In the genomic region with DNA sequence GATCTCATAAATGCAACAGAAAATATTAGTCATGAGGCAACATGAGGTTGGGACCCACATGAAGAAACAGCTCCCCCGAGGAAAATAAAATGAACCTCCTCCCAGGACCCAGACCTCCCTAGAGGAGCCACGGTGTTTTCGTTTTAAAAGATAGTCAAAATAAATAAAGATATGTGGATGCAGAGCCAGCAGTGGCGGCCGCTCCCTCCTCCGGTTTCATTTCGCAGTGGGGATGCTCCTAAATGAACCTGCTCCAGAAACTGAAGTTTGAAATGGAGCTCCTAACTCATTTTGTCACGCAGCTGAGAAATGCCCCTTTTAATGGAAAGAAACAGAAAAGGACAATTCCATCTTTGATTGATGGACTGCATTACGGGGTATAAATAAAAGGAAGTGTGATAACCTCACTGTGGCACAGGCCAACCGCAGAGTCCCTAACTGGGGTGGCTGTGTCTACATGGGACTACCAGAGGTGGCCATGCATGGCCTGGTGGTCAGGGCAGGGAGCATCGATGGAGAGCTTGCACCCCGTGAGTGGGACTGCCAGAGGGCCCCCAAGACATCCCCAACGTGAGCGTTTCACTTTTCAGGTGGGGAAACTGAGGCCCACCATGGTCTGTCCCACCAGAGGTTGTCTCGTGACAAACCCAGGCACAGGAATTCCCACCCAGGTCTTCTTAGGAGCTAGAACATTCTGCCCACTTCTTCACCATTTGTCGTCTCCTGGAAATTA, we compare ENCODE assay signal across 13 cellular contexts.
"Had no signal": no experiment of that assay in that cellular context is flagged by ENCODE, and none has a peak within 500 bp of the region (broad histone marks: within the 10 kb centered on the region; RNA-seq: fewer than 3 reads in every experiment).

No MANE protein-coding gene starts in this region.

- DNase-seq: activated CD4-positive, alpha-beta T cell treated with anti-CD3 and anti-CD28 coated beads, Interleukin-2, amount 10 ng/mL, durations not matched to agents 24 days and 14 days; activated CD4-positive, CD25-positive, alpha-beta regulatory T cell; activated naive CD4-positive, alpha-beta T cell treated with anti-CD3 and anti-CD28 coated beads, Interleukin-2, amount 10 ng/mL, durations not matched to agents 7 days and 5 days; caudate nucleus; cortex of kidney; effector memory CD4-positive, alpha-beta T cell; occipital lobe; substantia nigra had no signal

- H3K9me3 ChIP-seq: prostate gland had no signal

- H3K9me3 Mint-ChIP-seq: activated CD4-positive, alpha-beta T cell treated with anti-CD3 and anti-CD28 coated beads, Interleukin-2, amount 10 ng/mL, durations not matched to agents 24 days and 14 days; activated naive CD4-positive, alpha-beta T cell treated with anti-CD3 and anti-CD28 coated beads, Interleukin-2, amount 10 ng/mL, durations not matched to agents 7 days and 5 days; activated T-helper 17 cell treated with anti-CD3 and anti-CD28 coated beads, Interleukin-2, amount 50 U/mL, for 72 hours; nephron; stimulated activated memory B cell treated with anti-CD40 and anti-IgM and Interleukin-4, amounts not matched to agents 10 μg/mL and 1 μg/mL and 100 μg/mL, for 72 hours; T-helper 2 cell treated with Interferon-gamma antibody and Interleukin-4, amounts not matched to agents 5 μg/mL and 100 μg/mL, for 36 hours had no signal

- H3K4me3 Mint-ChIP-seq: activated CD4-positive, alpha-beta T cell treated with anti-CD3 and anti-CD28 coated beads, Interleukin-2, amount 10 ng/mL, durations not matched to agents 24 days and 14 days; activated naive CD4-positive, alpha-beta T cell treated with anti-CD3 and anti-CD28 coated beads, Interleukin-2, amount 10 ng/mL, durations not matched to agents 7 days and 5 days; activated T-helper 17 cell treated with anti-CD3 and anti-CD28 coated beads, Interleukin-2, amount 50 U/mL, for 72 hours; nephron; stimulated activated memory B cell treated with anti-CD40 and anti-IgM and Interleukin-4, amounts not matched to agents 10 μg/mL and 1 μg/mL and 100 μg/mL, for 72 hours; T-helper 2 cell treated with Interferon-gamma antibody and Interleukin-4, amounts not matched to agents 5 μg/mL and 100 μg/mL, for 36 hours had no signal

- H3K27ac Mint-ChIP-seq: activated CD4-positive, alpha-beta T cell treated with anti-CD3 and anti-CD28 coated beads, Interleukin-2, amount 10 ng/mL, durations not matched to agents 24 days and 14 days; activated naive CD4-positive, alpha-beta T cell treated with anti-CD3 and anti-CD28 coated beads, Interleukin-2, amount 10 ng/mL, durations not matched to agents 7 days and 5 days; activated T-helper 17 cell treated with anti-CD3 and anti-CD28 coated beads, Interleukin-2, amount 50 U/mL, for 72 hours; nephron; stimulated activated memory B cell treated with anti-CD40 and anti-IgM and Interleukin-4, amounts not matched to agents 10 μg/mL and 1 μg/mL and 100 μg/mL, for 72 hours; T-helper 2 cell treated with Interferon-gamma antibody and Interleukin-4, amounts not matched to agents 5 μg/mL and 100 μg/mL, for 36 hours had no signal

- H3K4me1 ChIP-seq: prostate gland had no signal

- H3K36me3 Mint-ChIP-seq: activated naive CD4-positive, alpha-beta T cell treated with anti-CD3 and anti-CD28 coated beads, Interleukin-2, amount 10 ng/mL, durations not matched to agents 7 days and 5 days; stimulated activated memory B cell treated with anti-CD40 and anti-IgM and Interleukin-4, amounts not matched to agents 10 μg/mL and 1 μg/mL and 100 μg/mL, for 72 hours had no signal

- H3K36me3 ChIP-seq: prostate gland had no signal

- H3K4me1 Mint-ChIP-seq: activated CD4-positive, alpha-beta T cell treated with anti-CD3 and anti-CD28 coated beads, Interleukin-2, amount 10 ng/mL, durations not matched to agents 24 days and 14 days; activated naive CD4-positive, alpha-beta T cell treated with anti-CD3 and anti-CD28 coated beads, Interleukin-2, amount 10 ng/mL, durations not matched to agents 7 days and 5 days; activated T-helper 17 cell treated with anti-CD3 and anti-CD28 coated beads, Interleukin-2, amount 50 U/mL, for 72 hours; nephron; stimulated activated memory B cell treated with anti-CD40 and anti-IgM and Interleukin-4, amounts not matched to agents 10 μg/mL and 1 μg/mL and 100 μg/mL, for 72 hours had no signal

- H3K4me3 ChIP-seq: prostate gland had no signal

- H3K27ac ChIP-seq: prostate gland had no signal

- ATAC-seq: activated T-helper 17 cell treated with anti-CD3 and anti-CD28 coated beads, Interleukin-2, amount 50 U/mL, for 72 hours; stimulated activated memory B cell treated with anti-CD40 and anti-IgM and Interleukin-4, amounts not matched to agents 10 μg/mL and 1 μg/mL and 100 μg/mL, for 72 hours had no signal
